ENCODE assay signal across 11 cellular contexts in the genomic region with DNA sequence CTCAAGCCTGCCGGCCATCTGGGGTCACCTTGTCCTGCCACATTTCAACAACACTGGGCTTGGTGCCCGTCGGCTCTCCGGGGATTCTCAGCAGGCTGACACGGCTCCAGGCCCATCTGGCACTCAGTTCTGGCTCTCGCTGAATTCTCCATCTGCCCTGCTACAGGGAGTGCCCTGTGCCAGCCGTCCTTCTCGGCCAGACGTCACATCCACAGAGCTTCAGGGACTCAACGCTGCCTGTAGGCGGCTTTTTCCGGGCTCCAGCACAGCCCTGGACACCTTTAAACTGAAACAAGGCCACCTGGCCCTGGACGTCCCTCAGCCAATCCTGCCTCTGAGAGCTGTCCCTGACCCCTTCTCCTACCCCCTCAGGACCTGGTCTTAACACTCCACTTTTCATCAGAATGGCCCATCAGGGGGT. TPM values are rescaled to one million over a fixed set of nuclear protein-coding genes. Genes with fewer than 3 reads are reported as not detected.
DNase-seq lines count a peak whose midpoint lies in the region; ATAC-seq and TF ChIP-seq lines count a peak whose summit lies in the region.
"Had no signal": no experiment of that assay in that cellular context is flagged by ENCODE, and none has a peak within 500 bp of the region (broad histone marks: within the 10 kb centered on the region; RNA-seq: fewer than 3 reads in every experiment).

No MANE protein-coding gene starts in this region.

- peaks cover 10% of the 10 kb centered on the region; the same call in 1 of the 2 replicates for H3K9me3 Mint-ChIP-seq in WTC11
- H3K9me3 Mint-ChIP-seq: activated T-cell treated with anti-CD3 and anti-CD28 coated beads, Interleukin-2, amount 50 U/mL, for 24 hours; memory B cell had no signal

- no peak overlapping the region; the same call in 1 of the 2 replicates for H3K4me3 Mint-ChIP-seq in WTC11
- H3K4me3 Mint-ChIP-seq: activated T-cell treated with anti-CD3 and anti-CD28 coated beads, Interleukin-2, amount 50 U/mL, for 24 hours; memory B cell had no signal

- H3K4me1 ChIP-seq in left lung = no peaks in the 10 kb centered on the region

- POLR2A ChIA-PET in WTC11 (lab: Charles Lee) = no interaction called here

- H3K27me3 Mint-ChIP-seq in WTC11 (ENCODE audit: low read depth) = no peaks in the 10 kb centered on the region; the same call in 1 of the 2 replicates

- no peak overlapping the region for H3K27ac Mint-ChIP-seq in WTC11
- H3K27ac Mint-ChIP-seq: activated T-cell treated with anti-CD3 and anti-CD28 coated beads, Interleukin-2, amount 50 U/mL, for 24 hours; memory B cell had no signal

- H3K4me3 ChIP-seq in MG63 = no peak overlapping the region
- H3K4me3 ChIP-seq in left lung = no peak overlapping the region

- CTCF ChIA-PET in WTC11 (lab: Charles Lee) = interaction anchor here (1.1 to 2.2 kb wide), 7 partner anchors 9 to 426 kb away, joined by 3 to 13 read pairs (median 4); partner anchors contain the start of genes BAIAP2L1 and NPTX2

- in situ Hi-C loops in ACHN (cut with HindIII; ENCODE audit: low pct_ligation_motif_present, low pct_unique_long_range_greater_than_20kb, low sequenced_read_pairs) = no loop called here

- H3K36me3 ChIP-seq in MG63 (no peaks in the 10 kb centered on the region), left lung (no peaks in the 10 kb centered on the region)

- DNase-seq in MG63 = peak; percentile 86
- peak; percentile 20 for DNase-seq in WTC11 (ENCODE audit: low spot score)
- DNase-seq in left ventricle myocardium superior = peak; percentile 95
- peak; percentile 51 for DNase-seq in superior temporal gyrus (ENCODE audit: extremely low spot score)
- DNase-seq in SIG-M5 treated with dmso at 0.1 percent for 504 hours (lab: John Stamatoyannopoulos, UW; ENCODE audit: unreplicated experiment) = no peak
- DNase-seq in left lung = no peak
- no peak for DNase-seq in ACHN
- no peak for DNase-seq in activated CD8-positive, alpha-beta memory T cell treated with anti-CD3 and anti-CD28 coated beads, Interleukin-2, amount 50 U/mL, for 48 hours
- DNase-seq: activated T-cell treated with anti-CD3 and anti-CD28 coated beads, Interleukin-2, amount 50 U/mL, for 24 hours had no signal

- H3K27me3 ChIP-seq in MG63 = no peaks in the 10 kb centered on the region
- H3K27me3 ChIP-seq in left lung = peaks cover 0 to 14% of the 10 kb centered on the region in 2 donors

- TF ChIP-seq CTCF in WTC11 (IDR thresholded peaks at IDR 0.05) (no peak), left lung (IDR thresholded peaks at IDR 0.05) (no peak)

- ATAC-seq in WTC11 (peak; percentile 60), left ventricle myocardium superior (peak; percentile 96), left lung (no peak)

- H3K27ac ChIP-seq in left lung = no peak overlapping the region

- H3K36me3 Mint-ChIP-seq in WTC11 = no peaks in the 10 kb centered on the region
- H3K36me3 Mint-ChIP-seq: memory B cell had no signal

- H3K9me3 ChIP-seq in MG63 (no peaks in the 10 kb centered on the region), left lung (no peaks in the 10 kb centered on the region)

- intact Hi-C loops in left ventricle myocardium superior (cut with micrococcal nuclease) (no loop called here), left lung (cut with DNase I) (no loop called here)

- H3K4me1 Mint-ChIP-seq in WTC11 = peaks cover 19% of the 10 kb centered on the region
- H3K4me1 Mint-ChIP-seq: memory B cell had no signal

TF ChIP-seq in WTC11, 78 proteins besides CTCF, POLR2A, EP300 and RAD21:
- TF ChIP-seq, protein P1, sequence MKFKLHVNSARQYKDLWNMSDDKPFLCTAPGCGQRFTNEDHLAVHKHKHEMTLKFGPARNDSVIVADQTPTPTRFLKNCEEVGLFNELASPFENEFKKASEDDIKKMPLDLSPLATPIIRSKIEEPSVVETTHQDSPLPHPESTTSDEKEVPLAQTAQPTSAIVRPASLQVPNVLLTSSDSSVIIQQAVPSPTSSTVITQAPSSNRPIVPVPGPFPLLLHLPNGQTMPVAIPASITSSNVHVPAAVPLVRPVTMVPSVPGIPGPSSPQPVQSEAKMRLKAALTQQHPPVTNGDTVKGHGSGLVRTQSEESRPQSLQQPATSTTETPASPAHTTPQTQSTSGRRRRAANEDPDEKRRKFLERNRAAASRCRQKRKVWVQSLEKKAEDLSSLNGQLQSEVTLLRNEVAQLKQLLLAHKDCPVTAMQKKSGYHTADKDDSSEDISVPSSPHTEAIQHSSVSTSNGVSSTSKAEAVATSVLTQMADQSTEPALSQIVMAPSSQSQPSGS (CRISPR knock-in tag; IDR thresholded peaks at IDR 0.05; ENCODE audit: borderline replicate concordance, low read depth) = no peak
- TF ChIP-seq CREM (CRISPR knock-in tag; IDR thresholded peaks at IDR 0.05) = no peak
- no peak for TF ChIP-seq ZNF423 (CRISPR knock-in tag; IDR thresholded peaks at IDR 0.05)
- TF ChIP-seq NFYB (CRISPR knock-in tag; conservative IDR thresholded peaks at IDR 0.05; ENCODE audit: low read depth) = no peak
- no peak for TF ChIP-seq NFATC4 (CRISPR knock-in tag; IDR thresholded peaks at IDR 0.05)
- TF ChIP-seq ZNF512 (CRISPR knock-in tag; IDR thresholded peaks at IDR 0.05; ENCODE audit: borderline replicate concordance) = no peak
- no peak for TF ChIP-seq ZNF138 (CRISPR knock-in tag; conservative IDR thresholded peaks at IDR 0.05)
- no peak for TF ChIP-seq SP1 (CRISPR knock-in tag; conservative IDR thresholded peaks at IDR 0.05)
- no peak for TF ChIP-seq OVOL2 (CRISPR knock-in tag; IDR thresholded peaks at IDR 0.05; ENCODE audit: borderline replicate concordance)
- no peak for TF ChIP-seq ZSCAN18 (CRISPR knock-in tag; IDR thresholded peaks at IDR 0.05)
- TF ChIP-seq IRF2 (CRISPR knock-in tag; IDR thresholded peaks at IDR 0.05; ENCODE audit: borderline replicate concordance, low read depth) = no peak

RNA-seq across cellular contexts. Expression of gene TMEM130, which starts 43.0 kb away (rescaled TPM):
- 0.23 TPM in 1 of 2 replicates, not detected in the other for total RNA-seq in MG63 (2014; rRNA removed; shearing (Covaris generic); ENCODE audit: low replicate concordance)
- total RNA-seq in WTC11 (2021) (1.9 to 3.3 TPM (median 3.2 TPM) in 3 replicates), left ventricle myocardium superior (not detected), left lung (1 to 10 TPM in 1 of 2 donors, under 1 TPM in 1; 0.81 to 1.5 TPM)
- total RNA-seq: SK-MEL-5 had no signal

RNA-seq across cellular contexts. Expression of gene TRRAP, which starts 51.5 kb away (rescaled TPM):
- total RNA-seq in MG63 (2014; rRNA removed; shearing (Covaris generic); ENCODE audit: low replicate concordance) = 3.4 and 3.9 TPM in 2 replicates
- total RNA-seq in WTC11 (2021) = 46.5 to 47.6 TPM (median 47.5 TPM) in 3 replicates
- total RNA-seq in left ventricle myocardium superior = 15.5 TPM
- total RNA-seq in left lung = 10 to 100 TPM; 32.5 to 35.7 TPM

Comparison
In these comparisons a context has a peak if more than half of its experiments do, and no peak if none do; other contexts are left out.
1. DNase-seq: peak in MG63 (single experiment), WTC11 (single experiment), left ventricle myocardium superior (single experiment) and superior temporal gyrus (single experiment); none in SIG-M5 treated with dmso at 0.1 percent for 504 hours (single experiment), left lung (0 of 2), ACHN (single experiment) and activated CD8-positive, alpha-beta memory T cell treated with anti-CD3 and anti-CD28 coated beads, Interleukin-2, amount 50 U/mL, for 48 hours (single experiment).